Comparison of ENCODE assay signal across 15 cellular contexts in the genomic region with DNA sequence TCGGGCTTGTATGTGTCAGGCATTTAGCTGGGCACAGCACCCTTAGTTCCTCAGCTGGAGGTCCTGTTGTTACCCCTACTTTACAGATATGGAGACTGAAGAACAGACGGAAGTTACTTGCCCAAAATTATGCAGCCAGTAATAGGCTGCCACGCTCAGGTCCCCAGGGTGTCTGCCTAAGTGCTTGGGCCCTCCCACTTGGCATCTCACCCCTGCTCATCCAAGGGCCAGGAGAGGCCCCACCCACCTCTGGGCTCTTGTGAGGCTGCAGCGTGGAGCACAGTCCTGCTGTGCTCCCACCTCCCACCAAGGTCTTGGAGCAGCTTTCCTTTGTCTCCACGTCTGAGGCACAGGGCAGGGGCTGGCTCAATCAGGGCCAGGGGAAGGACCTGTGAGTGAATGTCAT.
DNase-seq lines count a peak whose midpoint lies in the region; ATAC-seq, FAIRE-seq and TF ChIP-seq lines count a peak whose summit lies in the region.
"Had no signal": no experiment of that assay in that cellular context is flagged by ENCODE, and none has a peak within 500 bp of the region (broad histone marks: within the 10 kb centered on the region; RNA-seq: fewer than 3 reads in every experiment).

No MANE protein-coding gene starts in this region.

- H3K27ac ChIP-seq in mesenchymal stem cell (ENCODE audit: low read length, poor library complexity, severe bottlenecking) (no peak overlapping the region), gastroesophageal sphincter (no peak overlapping the region)
- H3K27ac ChIP-seq: breast epithelium, heart left ventricle, lower lobe of right lung had no signal

- no peak overlapping the region for H3K4me3 Mint-ChIP-seq in chondrocyte (ENCODE audit: unreplicated experiment)
- H3K4me3 Mint-ChIP-seq: activated naive CD4-positive, alpha-beta T cell treated with anti-CD3 and anti-CD28 coated beads for 36 hours had no signal

- DNase-seq in DMS79 treated with DMSO at 0.1 percent for 48 hours (lab: John Stamatoyannopoulos, UW) = peak; percentile 69
- peak; percentile 12 for DNase-seq in NCI-H1105 (lab: John Stamatoyannopoulos, UW)
- peak; percentile 66 for DNase-seq in chondrocyte (ENCODE audit: low spot score)
- DNase-seq in mesenchymal stem cell = no peak
- DNase-seq in GM19239 (ENCODE audit: insufficient read length, low spot score) = no peak
- DNase-seq in NCI-H146 (lab: John Stamatoyannopoulos, UW) = no peak
- DNase-seq: activated naive CD4-positive, alpha-beta T cell treated with anti-CD3 and anti-CD28 coated beads for 36 hours; GF-D8; lower lobe of right lung; NCI-H524 treated with DMSO at 0.1 percent for 48 hours had no signal

- H3K27ac Mint-ChIP-seq in chondrocyte (ENCODE audit: unreplicated experiment) = no peak overlapping the region
- H3K27ac Mint-ChIP-seq: activated naive CD4-positive, alpha-beta T cell treated with anti-CD3 and anti-CD28 coated beads for 36 hours had no signal

- no peak overlapping the region for H3K9ac ChIP-seq in mesenchymal stem cell (ENCODE audit: low read length)

- H4K8ac ChIP-seq in mesenchymal stem cell (ENCODE audit: low read length) = no peak overlapping the region

- no peaks in the 10 kb centered on the region for H3K4me1 Mint-ChIP-seq in chondrocyte (ENCODE audit: low read depth)

- H2BK120ac ChIP-seq in mesenchymal stem cell (ENCODE audit: low read depth, low read length) = no peak overlapping the region

- H3K9me3 Mint-ChIP-seq in chondrocyte (ENCODE audit: low read depth) = no peaks in the 10 kb centered on the region
- H3K9me3 Mint-ChIP-seq: activated naive CD4-positive, alpha-beta T cell treated with anti-CD3 and anti-CD28 coated beads for 36 hours had no signal

- TF ChIP-seq CTCF in chondrocyte (IDR thresholded peaks at IDR 0.05) (no peak), gastroesophageal sphincter (IDR thresholded peaks at IDR 0.05) (no peak)

- peak overlapping the region; percentile 45 for H4K91ac ChIP-seq in mesenchymal stem cell (ENCODE audit: low read length)

- ATAC-seq in gastroesophageal sphincter = no peak

- no peak for TF ChIP-seq EP300 in gastroesophageal sphincter (IDR thresholded peaks at IDR 0.05)

- H3K14ac ChIP-seq in mesenchymal stem cell (ENCODE audit: low read length in 2 of 2) = peak overlapping the region in 1 of 2 experiments; percentile 14

- no peak for TF ChIP-seq POLR2A in gastroesophageal sphincter (IDR thresholded peaks at IDR 0.05)

- no peak overlapping the region for H2BK15ac ChIP-seq in mesenchymal stem cell (ENCODE audit: low read depth, poor library complexity, severe bottlenecking)

- H3K4me1 ChIP-seq in mesenchymal stem cell (ENCODE audit: control insufficient read depth, insufficient read depth, low read depth, low read length) (peaks cover 2% of the 10 kb centered on the region), gastroesophageal sphincter (peaks cover 0 to 5% (median 0%) of the 10 kb centered on the region in 3 donors)
- H3K4me1 ChIP-seq: breast epithelium, HAP-1, heart left ventricle, lower lobe of right lung had no signal

- no peak overlapping the region for H3K4ac ChIP-seq in mesenchymal stem cell (ENCODE audit: low read depth in 1 of 2, low read length in 2 of 2)

- H3K18ac ChIP-seq in mesenchymal stem cell (ENCODE audit: low read depth in 1 of 2, low read length in 2 of 2) = no peak overlapping the region

- H3K4me3 ChIP-seq in mesenchymal stem cell (ENCODE audit: insufficient read depth in 1 of 2, low read depth in 1 of 2, low read length in 2 of 2) (no peak overlapping the region), gastroesophageal sphincter (no peak overlapping the region)
- H3K4me3 ChIP-seq: breast epithelium, HAP-1, heart left ventricle, lower lobe of right lung, smooth muscle cell had no signal

- no peak for FAIRE-seq in GM19239 (lab: Jason Lieb, UNC)

- H2BK12ac ChIP-seq in mesenchymal stem cell (ENCODE audit: low read length in 2 of 2) = no peak overlapping the region

- H3K79me1 ChIP-seq in mesenchymal stem cell (replicated peaks; ENCODE audit: low read length, poor library complexity, severe bottlenecking) = peaks cover 11% of the 10 kb centered on the region

- H2BK5ac ChIP-seq in mesenchymal stem cell (ENCODE audit: low read depth, low read length, poor library complexity, severe bottlenecking) = no peak overlapping the region

- H3K9me3 ChIP-seq in mesenchymal stem cell (ENCODE audit: control insufficient read depth, low read length) = no peaks in the 10 kb centered on the region
- no peaks in the 10 kb centered on the region for H3K9me3 ChIP-seq in gastroesophageal sphincter
- H3K9me3 ChIP-seq: breast epithelium, HAP-1, lower lobe of right lung had no signal

- no peak overlapping the region for H2AK5ac ChIP-seq in mesenchymal stem cell (ENCODE audit: low read length, severe bottlenecking)

- no peak overlapping the region for H3K4me2 ChIP-seq in mesenchymal stem cell (ENCODE audit: low read length, poor library complexity, severe bottlenecking)
- H3K4me2 ChIP-seq: smooth muscle cell had no signal

- WGBS in mesenchymal stem cell = 73% methylated on average over 5 of the region's 5 CpGs
- WGBS in gastroesophageal sphincter (ENCODE audit: low coverage in 1 of 2), 2 donors = 56 to 63% methylated on average over 1 to 2 of the region's 5 CpGs

- H3K27me3 Mint-ChIP-seq in chondrocyte (ENCODE audit: low read depth) = no peaks in the 10 kb centered on the region

- H3K23ac ChIP-seq in mesenchymal stem cell (ENCODE audit: low read length in 2 of 2) = no peak overlapping the region

- peaks cover 3% of the 10 kb centered on the region for H3K36me3 Mint-ChIP-seq in chondrocyte (ENCODE audit: low read depth)

- no peak overlapping the region for H2AFZ ChIP-seq in mesenchymal stem cell (ENCODE audit: low read depth, low read length)

- H3K27me3 ChIP-seq in mesenchymal stem cell (ENCODE audit: control insufficient read depth in 1 of 2, insufficient read depth in 1 of 2, low read length in 2 of 2) (no peaks in the 10 kb centered on the region), gastroesophageal sphincter (no peaks in the 10 kb centered on the region)
- H3K27me3 ChIP-seq: breast epithelium, heart left ventricle had no signal

- H3K36me3 ChIP-seq in mesenchymal stem cell (ENCODE audit: control insufficient read depth in 1 of 2, insufficient read depth in 2 of 2, low read depth in 1 of 2, low read length in 2 of 2) (peaks cover 11 to 30% of the 10 kb centered on the region in 2 experiments), gastroesophageal sphincter (peaks cover 0 to 24% of the 10 kb centered on the region in 2 donors)
- H3K36me3 ChIP-seq: HAP-1 had no signal

Comparison
In these comparisons a context has a peak if more than half of its experiments do, and no peak if none do; other contexts are left out.
1. DNase-seq: peak in DMS79 treated with DMSO at 0.1 percent for 48 hours (single experiment), NCI-H1105 (single experiment) and chondrocyte (single experiment); none in mesenchymal stem cell (single experiment), GM19239 (single experiment) and NCI-H146 (single experiment).